Comparison of ENCODE assay signal across 1 cellular context in the genomic region with DNA sequence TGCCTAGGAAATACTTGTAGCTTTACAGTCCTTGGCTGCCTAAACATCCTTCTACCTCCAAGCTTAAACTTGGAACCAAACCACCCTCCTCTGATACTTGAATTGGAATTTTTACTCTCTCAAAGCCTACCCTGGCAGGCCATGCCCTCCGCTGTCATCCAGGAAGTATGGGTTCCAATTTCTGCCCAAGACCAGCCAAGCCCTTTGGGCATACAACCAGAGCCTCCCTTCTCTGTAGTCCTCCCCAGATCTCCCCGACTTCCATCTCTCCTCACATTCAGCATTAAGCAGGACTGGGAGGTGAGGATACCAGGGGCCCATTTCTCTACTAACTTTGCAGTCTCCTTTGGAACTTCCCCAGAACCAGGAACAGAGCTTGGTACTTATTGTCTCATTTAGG.
TF ChIP-seq lines count a peak whose summit lies in the region.

No MANE protein-coding gene starts in this region.

TF ChIP-seq in GM23338, 12 proteins besides CTCF, POLR2A, EP300 and RAD21:
- TF ChIP-seq STAT1 (IDR thresholded peaks at IDR 0.05; ENCODE audit: unreplicated experiment) (no peak), EZH2phosphoT487 (IDR thresholded peaks at IDR 0.05; ENCODE audit: unreplicated experiment) (no peak), EZH2 (IDR thresholded peaks at IDR 0.05; ENCODE audit: low read depth, unreplicated experiment) (no peak), ZNF114 (CRISPR knock-in tag; IDR thresholded peaks at IDR 0.05) (no peak), POLR2AphosphoS5 (IDR thresholded peaks at IDR 0.05; ENCODE audit: low read depth) (no peak), ZNF331 (CRISPR knock-in tag; IDR thresholded peaks at IDR 0.05; ENCODE audit: low read depth) (no peak), JUNB (IDR thresholded peaks at IDR 0.05; ENCODE audit: unreplicated experiment) (no peak)
- TF ChIP-seq, protein P1, sequence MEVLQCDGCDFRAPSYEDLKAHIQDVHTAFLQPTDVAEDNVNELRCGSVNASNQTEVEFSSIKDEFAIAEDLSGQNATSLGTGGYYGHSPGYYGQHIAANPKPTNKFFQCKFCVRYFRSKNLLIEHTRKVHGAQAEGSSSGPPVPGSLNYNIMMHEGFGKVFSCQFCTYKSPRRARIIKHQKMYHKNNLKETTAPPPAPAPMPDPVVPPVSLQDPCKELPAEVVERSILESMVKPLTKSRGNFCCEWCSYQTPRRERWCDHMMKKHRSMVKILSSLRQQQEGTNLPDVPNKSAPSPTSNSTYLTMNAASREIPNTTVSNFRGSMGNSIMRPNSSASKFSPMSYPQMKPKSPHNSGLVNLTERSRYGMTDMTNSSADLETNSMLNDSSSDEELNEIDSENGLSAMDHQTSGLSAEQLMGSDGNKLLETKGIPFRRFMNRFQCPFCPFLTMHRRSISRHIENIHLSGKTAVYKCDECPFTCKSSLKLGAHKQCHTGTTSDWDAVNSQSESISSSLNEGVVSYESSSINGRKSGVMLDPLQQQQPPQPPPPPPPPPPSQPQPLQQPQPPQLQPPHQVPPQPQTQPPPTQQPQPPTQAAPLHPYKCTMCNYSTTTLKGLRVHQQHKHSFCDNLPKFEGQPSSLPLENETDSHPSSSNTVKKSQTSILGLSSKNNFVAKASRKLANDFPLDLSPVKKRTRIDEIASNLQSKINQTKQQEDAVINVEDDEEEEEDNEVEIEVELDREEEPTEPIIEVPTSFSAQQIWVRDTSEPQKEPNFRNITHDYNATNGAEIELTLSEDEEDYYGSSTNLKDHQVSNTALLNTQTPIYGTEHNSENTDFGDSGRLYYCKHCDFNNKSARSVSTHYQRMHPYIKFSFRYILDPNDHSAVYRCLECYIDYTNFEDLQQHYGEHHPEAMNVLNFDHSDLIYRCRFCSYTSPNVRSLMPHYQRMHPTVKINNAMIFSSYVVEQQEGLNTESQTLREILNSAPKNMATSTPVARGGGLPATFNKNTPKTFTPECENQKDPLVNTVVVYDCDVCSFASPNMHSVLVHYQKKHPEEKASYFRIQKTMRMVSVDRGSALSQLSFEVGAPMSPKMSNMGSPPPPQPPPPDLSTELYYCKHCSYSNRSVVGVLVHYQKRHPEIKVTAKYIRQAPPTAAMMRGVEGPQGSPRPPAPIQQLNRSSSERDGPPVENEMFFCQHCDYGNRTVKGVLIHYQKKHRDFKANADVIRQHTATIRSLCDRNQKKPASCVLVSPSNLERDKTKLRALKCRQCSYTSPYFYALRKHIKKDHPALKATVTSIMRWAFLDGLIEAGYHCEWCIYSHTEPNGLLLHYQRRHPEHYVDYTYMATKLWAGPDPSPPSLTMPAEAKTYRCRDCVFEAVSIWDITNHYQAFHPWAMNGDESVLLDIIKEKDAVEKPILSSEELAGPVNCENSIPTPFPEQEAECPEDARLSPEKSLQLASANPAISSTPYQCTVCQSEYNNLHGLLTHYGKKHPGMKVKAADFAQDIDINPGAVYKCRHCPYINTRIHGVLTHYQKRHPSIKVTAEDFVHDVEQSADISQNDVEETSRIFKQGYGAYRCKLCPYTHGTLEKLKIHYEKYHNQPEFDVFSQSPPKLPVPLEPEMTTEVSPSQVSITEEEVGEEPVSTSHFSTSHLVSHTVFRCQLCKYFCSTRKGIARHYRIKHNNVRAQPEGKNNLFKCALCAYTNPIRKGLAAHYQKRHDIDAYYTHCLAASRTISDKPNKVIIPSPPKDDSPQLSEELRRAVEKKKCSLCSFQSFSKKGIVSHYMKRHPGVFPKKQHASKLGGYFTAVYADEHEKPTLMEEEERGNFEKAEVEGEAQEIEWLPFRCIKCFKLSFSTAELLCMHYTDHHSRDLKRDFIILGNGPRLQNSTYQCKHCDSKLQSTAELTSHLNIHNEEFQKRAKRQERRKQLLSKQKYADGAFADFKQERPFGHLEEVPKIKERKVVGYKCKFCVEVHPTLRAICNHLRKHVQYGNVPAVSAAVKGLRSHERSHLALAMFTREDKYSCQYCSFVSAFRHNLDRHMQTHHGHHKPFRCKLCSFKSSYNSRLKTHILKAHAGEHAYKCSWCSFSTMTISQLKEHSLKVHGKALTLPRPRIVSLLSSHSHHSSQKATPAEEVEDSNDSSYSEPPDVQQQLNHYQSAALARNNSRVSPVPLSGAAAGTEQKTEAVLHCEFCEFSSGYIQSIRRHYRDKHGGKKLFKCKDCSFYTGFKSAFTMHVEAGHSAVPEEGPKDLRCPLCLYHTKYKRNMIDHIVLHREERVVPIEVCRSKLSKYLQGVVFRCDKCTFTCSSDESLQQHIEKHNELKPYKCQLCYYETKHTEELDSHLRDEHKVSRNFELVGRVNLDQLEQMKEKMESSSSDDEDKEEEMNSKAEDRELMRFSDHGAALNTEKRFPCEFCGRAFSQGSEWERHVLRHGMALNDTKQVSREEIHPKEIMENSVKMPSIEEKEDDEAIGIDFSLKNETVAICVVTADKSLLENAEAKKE (CRISPR knock-in tag; IDR thresholded peaks at IDR 0.05) = no peak
- TF ChIP-seq, protein P2, sequence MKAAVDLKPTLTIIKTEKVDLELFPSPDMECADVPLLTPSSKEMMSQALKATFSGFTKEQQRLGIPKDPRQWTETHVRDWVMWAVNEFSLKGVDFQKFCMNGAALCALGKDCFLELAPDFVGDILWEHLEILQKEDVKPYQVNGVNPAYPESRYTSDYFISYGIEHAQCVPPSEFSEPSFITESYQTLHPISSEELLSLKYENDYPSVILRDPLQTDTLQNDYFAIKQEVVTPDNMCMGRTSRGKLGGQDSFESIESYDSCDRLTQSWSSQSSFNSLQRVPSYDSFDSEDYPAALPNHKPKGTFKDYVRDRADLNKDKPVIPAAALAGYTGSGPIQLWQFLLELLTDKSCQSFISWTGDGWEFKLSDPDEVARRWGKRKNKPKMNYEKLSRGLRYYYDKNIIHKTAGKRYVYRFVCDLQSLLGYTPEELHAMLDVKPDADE (IDR thresholded peaks at IDR 0.05) = no peak
